Comparison of ENCODE assay signal across 12 cellular contexts in genomic region chr2:10477443-10478297, GRCh38. TPM values are rescaled to one million over a fixed set of nuclear protein-coding genes. Genes with fewer than 3 reads are reported as not detected.
A peak's percentile ranks its signal among the peaks of the same experiment; 100 is the strongest.
DNase-seq lines count a peak whose midpoint lies in the region; ATAC-seq and TF ChIP-seq lines count a peak whose summit lies in the region.
"Had no signal": no experiment of that assay in that cellular context is flagged by ENCODE, and none has a peak within 500 bp of the region (broad histone marks: within the 10 kb centered on the region; RNA-seq: fewer than 3 reads in every experiment).

No MANE protein-coding gene starts in this region.

- H3K27ac ChIP-seq in DOHH2 (ENCODE audit: low read depth, low read length) = no peak overlapping the region
- H3K27ac ChIP-seq in neuronal stem cell (replicated peaks; ENCODE audit: low read length) = no peak overlapping the region
- H3K27ac ChIP-seq: GM23248, thoracic aorta had no signal

- H3K4me3 ChIP-seq in DOHH2 (ENCODE audit: low read length) (no peak overlapping the region), neuronal stem cell (ENCODE audit: low read length in 2 of 2) (no peak overlapping the region)
- H3K4me3 ChIP-seq: GM23248, thoracic aorta had no signal

- no peaks in the 10 kb centered on the region for H3K79me2 ChIP-seq in DOHH2 (ENCODE audit: control insufficient read depth, low read length)

- H3K27ac Mint-ChIP-seq in activated CD8-positive, alpha-beta T cell treated with anti-CD3 and anti-CD28 coated beads, Interleukin-2, amount 10 ng/mL, durations not matched to agents 7 days and 5 days = no peak overlapping the region
- H3K27ac Mint-ChIP-seq: activated T-cell treated with anti-CD3 and anti-CD28 coated beads, Interleukin-2, amount 50 U/mL, for 72 hours; memory B cell had no signal

- H3K23ac ChIP-seq in neuronal stem cell (ENCODE audit: low read depth, low read length, poor library complexity) = peak overlapping the region; percentile 14

- TF ChIP-seq CTCF in DOHH2 (IDR thresholded peaks at IDR 0.05; ENCODE audit: low read depth, low read length, poor library complexity, severe bottlenecking) = no peak

- H3K27me3 Mint-ChIP-seq in activated CD8-positive, alpha-beta T cell treated with anti-CD3 and anti-CD28 coated beads, Interleukin-2, amount 10 ng/mL, durations not matched to agents 7 days and 5 days (ENCODE audit: low read depth) = peaks cover 13% of the 10 kb centered on the region

- POLR2A ChIA-PET in activated CD8-positive, alpha-beta T cell treated with anti-CD3 and anti-CD28 coated beads, Interleukin-2, amount 10 ng/mL, durations not matched to agents 7 days and 5 days (lab: Charles Lee) = no interaction called here

- H4K91ac ChIP-seq in neuronal stem cell (ENCODE audit: low read depth, low read length, poor library complexity) = no peak overlapping the region

- H3F3A ChIP-seq in DOHH2 (ENCODE audit: control insufficient read depth, insufficient read depth) = no peaks in the 10 kb centered on the region

- H2AK5ac ChIP-seq in neuronal stem cell (ENCODE audit: low read depth, low read length) = no peak overlapping the region

- H3K27me3 ChIP-seq in DOHH2 (ENCODE audit: control insufficient read depth, low read length) (no peaks in the 10 kb centered on the region), neuronal stem cell (ENCODE audit: control insufficient read depth in 3 of 3, insufficient read depth in 3 of 3, low read depth in 1 of 3, low read length in 3 of 3) (peaks cover 0 to 10% (median 2%) of the 10 kb centered on the region in 3 experiments)

- no peak overlapping the region for H3K9ac ChIP-seq in neuronal stem cell (ENCODE audit: low read depth, low read length, poor library complexity)
- H3K9ac ChIP-seq: GM23248 had no signal

- H3K9me2 ChIP-seq in DOHH2 (replicated peaks; ENCODE audit: control insufficient read depth, low read length) = no peaks in the 10 kb centered on the region

- H2BK5ac ChIP-seq in neuronal stem cell (ENCODE audit: low read length) = no peak overlapping the region

- no peak overlapping the region for H3K4me3 Mint-ChIP-seq in activated CD8-positive, alpha-beta T cell treated with anti-CD3 and anti-CD28 coated beads, Interleukin-2, amount 10 ng/mL, durations not matched to agents 7 days and 5 days
- H3K4me3 Mint-ChIP-seq: activated T-cell treated with anti-CD3 and anti-CD28 coated beads, Interleukin-2, amount 50 U/mL, for 72 hours; memory B cell had no signal

- H3K4me2 ChIP-seq in DOHH2 (ENCODE audit: low read length) (peak overlapping the region; percentile 24; the same call in 1 of the 2 replicates), neuronal stem cell (ENCODE audit: insufficient read depth, low read length, poor library complexity, severe bottlenecking) (no peak overlapping the region)

- H3K4me1 ChIP-seq in DOHH2 (ENCODE audit: control insufficient read depth, low read length) = peaks cover 11% of the 10 kb centered on the region
- H3K4me1 ChIP-seq in neuronal stem cell (ENCODE audit: control insufficient read depth in 2 of 2, insufficient read depth in 1 of 2, low read depth in 1 of 2, low read length in 2 of 2) = peaks cover 4 to 16% of the 10 kb centered on the region in 2 donors

- no peaks in the 10 kb centered on the region for H3K36me3 ChIP-seq in DOHH2 (ENCODE audit: control insufficient read depth, low read length)
- no peaks in the 10 kb centered on the region for H3K36me3 ChIP-seq in neuronal stem cell (replicated peaks in 1 of 2; ENCODE audit: control insufficient read depth in 2 of 2, insufficient read depth in 2 of 2, low read length in 2 of 2)
- H3K36me3 ChIP-seq: thoracic aorta had no signal

- H3K4ac ChIP-seq in neuronal stem cell (ENCODE audit: low read length) = no peak overlapping the region

- H3K4me1 Mint-ChIP-seq in activated CD8-positive, alpha-beta T cell treated with anti-CD3 and anti-CD28 coated beads, Interleukin-2, amount 10 ng/mL, durations not matched to agents 7 days and 5 days (ENCODE audit: low read depth) = peaks cover 9% of the 10 kb centered on the region

- no peaks in the 10 kb centered on the region for H3K79me1 ChIP-seq in neuronal stem cell (ENCODE audit: low read depth, low read length)

- H2AFZ ChIP-seq in neuronal stem cell (ENCODE audit: low read length) = peak overlapping the region; percentile 4
- H2AFZ ChIP-seq: GM23248 had no signal

- ATAC-seq in activated CD8-positive, alpha-beta T cell treated with anti-CD3 and anti-CD28 coated beads, Interleukin-2, amount 10 ng/mL, durations not matched to agents 7 days and 5 days = peak; percentile 40
- ATAC-seq in HG02623 (IDR thresholded peaks at IDR 0.05; ENCODE audit: unreplicated experiment) (no peak), HG02840 (IDR thresholded peaks at IDR 0.05; ENCODE audit: low FRiP score, unreplicated experiment) (no peak)

- H3K9me3 ChIP-seq in DOHH2 (ENCODE audit: control insufficient read depth, insufficient read depth, low read length) = no peaks in the 10 kb centered on the region
- H3K9me3 ChIP-seq in neuronal stem cell (replicated peaks in 1 of 2; ENCODE audit: control insufficient read depth in 2 of 2, insufficient read depth in 1 of 2, low read depth in 1 of 2, low read length in 2 of 2) = no peaks in the 10 kb centered on the region
- H3K9me3 ChIP-seq: thoracic aorta had no signal

- H3K14ac ChIP-seq in neuronal stem cell (ENCODE audit: low read length) = no peak overlapping the region

- peak overlapping the region; percentile 28 for H2BK15ac ChIP-seq in neuronal stem cell (ENCODE audit: low read length)

- no peak overlapping the region for H4K8ac ChIP-seq in neuronal stem cell (ENCODE audit: low read depth, low read length)

- DNase-seq in NCI-H748 (lab: John Stamatoyannopoulos, UW; ENCODE audit: unreplicated experiment) = peak; percentile 24
- DNase-seq in NCI-H748 treated with DMSO at 0.1 percent for 48 hours (lab: John Stamatoyannopoulos, UW) = no peak
- no peak for DNase-seq in activated CD8-positive, alpha-beta T cell treated with anti-CD3 and anti-CD28 coated beads, Interleukin-2, amount 10 ng/mL, durations not matched to agents 7 days and 5 days
- DNase-seq in neuronal stem cell (ENCODE audit: low spot score) = no peak
- DNase-seq in NOMO-1 treated with DMSO at 0.1 percent for 48 hours (lab: John Stamatoyannopoulos, UW; ENCODE audit: unreplicated experiment) = no peak
- DNase-seq: activated T-cell treated with anti-CD3 and anti-CD28 coated beads, Interleukin-2, amount 50 U/mL, for 72 hours; GM23248 had no signal

- WGBS in neuronal stem cell (ENCODE audit: extremely low coverage in 2 of 2, insufficient read length in 2 of 2, insufficient replicate concordance in 1 of 2), 2 donors = no CpG with 5 or more reads among the region's 16 CpGs

- peak overlapping the region; percentile 35 for H3K18ac ChIP-seq in neuronal stem cell (ENCODE audit: low read length)

- no peak overlapping the region for H2BK12ac ChIP-seq in neuronal stem cell (ENCODE audit: low read length)

- no peak overlapping the region for H2BK120ac ChIP-seq in neuronal stem cell (ENCODE audit: low read depth, low read length)

- CTCF ChIA-PET in activated CD8-positive, alpha-beta T cell treated with anti-CD3 and anti-CD28 coated beads, Interleukin-2, amount 10 ng/mL, durations not matched to agents 7 days and 5 days (lab: Charles Lee) = no interaction called here

- H3K36me3 Mint-ChIP-seq in activated CD8-positive, alpha-beta T cell treated with anti-CD3 and anti-CD28 coated beads, Interleukin-2, amount 10 ng/mL, durations not matched to agents 7 days and 5 days (ENCODE audit: low read depth) = no peaks in the 10 kb centered on the region
- H3K36me3 Mint-ChIP-seq: memory B cell had no signal

- no peaks in the 10 kb centered on the region for H4K20me1 ChIP-seq in DOHH2 (ENCODE audit: control insufficient read depth, insufficient read depth, low read depth, low read length)

- no peaks in the 10 kb centered on the region for H3K9me3 Mint-ChIP-seq in activated CD8-positive, alpha-beta T cell treated with anti-CD3 and anti-CD28 coated beads, Interleukin-2, amount 10 ng/mL, durations not matched to agents 7 days and 5 days (ENCODE audit: insufficient read depth)
- H3K9me3 Mint-ChIP-seq: activated T-cell treated with anti-CD3 and anti-CD28 coated beads, Interleukin-2, amount 50 U/mL, for 72 hours; memory B cell had no signal

RNA-seq across cellular contexts. Expression of gene ODC1, which starts 29.5 kb away (rescaled TPM):
- total RNA-seq in activated CD8-positive, alpha-beta T cell treated with anti-CD3 and anti-CD28 coated beads, Interleukin-2, amount 10 ng/mL, durations not matched to agents 7 days and 5 days = 10 to 100 TPM; 54.4 to 54.6 TPM
- polyA plus RNA-seq in neuronal stem cell (2013, experiment 1 of 2) = 196 TPM
- polyA plus RNA-seq in neuronal stem cell (2013, experiment 2 of 2) = 192 TPM
